ENCODE assay signal across 24 cellular contexts in the genomic region with DNA sequence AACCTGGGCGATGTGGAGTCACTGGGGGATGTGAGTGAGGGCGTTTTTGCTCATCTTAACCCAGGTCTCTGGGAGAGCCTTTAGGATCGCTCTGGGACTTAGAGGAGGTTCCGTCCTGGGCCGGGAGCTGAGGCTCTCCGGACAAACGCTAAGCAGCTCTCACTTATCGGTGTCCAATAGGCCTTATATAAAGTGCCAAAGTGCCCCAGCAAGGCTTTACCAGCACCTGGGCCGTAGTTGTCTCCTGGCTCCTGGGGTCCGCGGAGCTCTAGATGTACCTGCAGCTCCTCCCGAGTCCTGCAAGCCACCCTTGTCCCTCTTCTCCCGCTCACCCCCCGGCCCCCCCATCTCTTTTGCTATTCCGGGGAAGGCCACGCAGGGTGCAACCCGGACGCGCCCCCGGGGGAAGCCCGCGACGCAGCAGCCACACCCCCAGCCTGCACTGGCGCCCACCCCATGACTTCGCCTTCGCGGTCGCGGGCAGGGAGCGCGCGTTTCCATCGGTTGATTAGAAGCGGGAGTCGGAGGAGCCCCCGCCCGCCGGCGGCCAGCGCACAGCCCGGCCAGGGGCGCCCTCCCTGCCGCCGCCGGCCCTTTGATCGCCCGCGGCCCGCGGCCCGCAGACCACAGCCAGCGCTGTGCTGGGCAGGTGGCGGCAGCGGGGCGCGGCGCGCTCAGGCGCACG.
DNase-seq lines count a peak whose midpoint lies in the region; ATAC-seq and TF ChIP-seq lines count a peak whose summit lies in the region.
"Had no signal": no experiment of that assay in that cellular context is flagged by ENCODE, and none has a peak within 500 bp of the region (broad histone marks: within the 10 kb centered on the region; RNA-seq: fewer than 3 reads in every experiment).

No MANE protein-coding gene starts in this region.

- DNase-seq in cardiac muscle cell (ENCODE audit: low read depth in 1 of 2, low spot score in 1 of 2), result peak in 1 of 2 donors; percentile 62
- no peak for DNase-seq in Right ventricle myocardium superior
- DNase-seq in retina, result peak; percentile 50
- no peak for DNase-seq in NCI-H82 treated with DMSO at 0.1 percent for 48 hours (lab: John Stamatoyannopoulos, UW; ENCODE audit: unreplicated experiment)
- DNase-seq in medulla oblongata (ENCODE audit: extremely low spot score), result no peak
- no peak for DNase-seq in stimulated activated effector memory CD8-positive, alpha-beta T cell treated with anti-CD3 and anti-CD28 coated beads, Interleukin-12 subunit alpha, Interleukin-12 subunit beta, amount 100 ng/mL, for 72 hours (ENCODE audit: low spot score in 2 of 2)
- DNase-seq: activated CD8-positive, alpha-beta memory T cell treated with anti-CD3 and anti-CD28 coated beads for 24 hours; activated naive CD4-positive, alpha-beta T cell; activated T-cell treated with anti-CD3 and anti-CD28 coated beads, Interleukin-2, amount 50 U/mL, for 4 hours; C1 segment of cervical spinal cord; cortex of kidney; HCEC 1CT; hypothalamus; left colon; natural killer cell; NCI-H1436 treated with DMSO at 0.1 percent for 48 hours; NCI-H2171 treated with DMSO at 0.1 percent for 48 hours; NCI-H524 treated with DMSO at 0.1 percent for 48 hours; stimulated activated CD8-positive, alpha-beta memory T cell treated with anti-CD3 and anti-CD28 coated beads, Interleukin-4, amount 100 ng/mL, for 48 hours; SW 1271 had no signal

- no peaks in the 10 kb centered on the region for H3K4me1 ChIP-seq in cardiac muscle cell (ENCODE audit: low read depth)
- H3K4me1 ChIP-seq in ectodermal cell (ENCODE audit: control insufficient read depth, insufficient read depth, low read length), result peaks cover 5% of the 10 kb centered on the region
- H3K4me1 ChIP-seq in iPS-20b (ENCODE audit: insufficient read depth, low read length), result no peaks in the 10 kb centered on the region
- H3K4me1 ChIP-seq: A549 had no signal

- no peaks in the 10 kb centered on the region for H3K36me3 Mint-ChIP-seq in stimulated activated effector memory CD8-positive, alpha-beta T cell treated with anti-CD3 and anti-CD28 coated beads, Interleukin-12 subunit alpha, Interleukin-12 subunit beta, amount 100 ng/mL, for 72 hours

- WGBS in ectodermal cell, 2 experiments, result 6% methylated on average over 60 of the region's 60 CpGs

- H3K27ac ChIP-seq in cardiac muscle cell (no peak overlapping the region), ectodermal cell (ENCODE audit: insufficient read depth, low read depth, low read length, poor library complexity, severe bottlenecking) (no peak overlapping the region), iPS-20b (ENCODE audit: low read length) (no peak overlapping the region)
- H3K27ac ChIP-seq: A549 had no signal

- no peak for TF ChIP-seq CTCF in cardiac muscle cell (IDR thresholded peaks at IDR 0.05; ENCODE audit: low read depth, low read length)

- no peak overlapping the region for H3K4me3 Mint-ChIP-seq in stimulated activated effector memory CD8-positive, alpha-beta T cell treated with anti-CD3 and anti-CD28 coated beads, Interleukin-12 subunit alpha, Interleukin-12 subunit beta, amount 100 ng/mL, for 72 hours
- H3K4me3 Mint-ChIP-seq: activated T-cell treated with anti-CD3 and anti-CD28 coated beads, Interleukin-2, amount 50 U/mL, for 4 hours had no signal

- no peaks in the 10 kb centered on the region for H3K4me1 Mint-ChIP-seq in stimulated activated effector memory CD8-positive, alpha-beta T cell treated with anti-CD3 and anti-CD28 coated beads, Interleukin-12 subunit alpha, Interleukin-12 subunit beta, amount 100 ng/mL, for 72 hours
- H3K4me1 Mint-ChIP-seq: natural killer cell had no signal

- no peak overlapping the region for H3K27ac Mint-ChIP-seq in stimulated activated effector memory CD8-positive, alpha-beta T cell treated with anti-CD3 and anti-CD28 coated beads, Interleukin-12 subunit alpha, Interleukin-12 subunit beta, amount 100 ng/mL, for 72 hours
- H3K27ac Mint-ChIP-seq: natural killer cell had no signal

- H3K4me3 ChIP-seq in cardiac muscle cell (peak overlapping the region; percentile 10), ectodermal cell (ENCODE audit: insufficient read depth, low read depth, low read length) (peak overlapping the region; percentile 31), iPS-20b (ENCODE audit: low read length) (peak overlapping the region; percentile 63)
- H3K4me3 ChIP-seq: A549 had no signal

- H3K27me3 ChIP-seq in cardiac muscle cell (peaks cover 57% of the 10 kb centered on the region), ectodermal cell (ENCODE audit: control insufficient read depth, insufficient read depth, low read length, poor library complexity, severe bottlenecking) (peaks cover 47% of the 10 kb centered on the region), iPS-20b (ENCODE audit: insufficient read depth, low read length) (peaks cover 56% of the 10 kb centered on the region)

- H3K9ac ChIP-seq in iPS-20b (ENCODE audit: low read depth, low read length), result no peak overlapping the region

- H3K9me3 ChIP-seq in cardiac muscle cell (ENCODE audit: low read depth) (no peaks in the 10 kb centered on the region), ectodermal cell (ENCODE audit: control insufficient read depth, low read length) (no peaks in the 10 kb centered on the region), iPS-20b (ENCODE audit: insufficient read depth, low read depth, low read length) (peaks cover 11% of the 10 kb centered on the region; the same call in 1 of the 2 replicates)
- H3K9me3 ChIP-seq: A549 had no signal

- H3K36me3 ChIP-seq in cardiac muscle cell (no peaks in the 10 kb centered on the region), ectodermal cell (ENCODE audit: control insufficient read depth, insufficient read depth, low read length) (no peaks in the 10 kb centered on the region), iPS-20b (ENCODE audit: insufficient read depth, low read depth, low read length) (no peaks in the 10 kb centered on the region)

- no peak for ATAC-seq in Right ventricle myocardium superior (ENCODE audit: poor library complexity)
- no peak for ATAC-seq in stimulated activated effector memory CD8-positive, alpha-beta T cell treated with anti-CD3 and anti-CD28 coated beads, Interleukin-12 subunit alpha, Interleukin-12 subunit beta, amount 100 ng/mL, for 72 hours
- ATAC-seq: A549; activated CD4-positive, CD25-positive, alpha-beta regulatory T cell treated with anti-CD3 and anti-CD28 coated beads, Interleukin-2, amount 50 U/mL, for 24 hours; activated T-cell treated with anti-CD3 and anti-CD28 coated beads, Interleukin-2, amount 50 U/mL, for 4 hours; left colon had no signal

- H3K9me3 Mint-ChIP-seq in stimulated activated effector memory CD8-positive, alpha-beta T cell treated with anti-CD3 and anti-CD28 coated beads, Interleukin-12 subunit alpha, Interleukin-12 subunit beta, amount 100 ng/mL, for 72 hours, result peaks cover 2% of the 10 kb centered on the region
- H3K9me3 Mint-ChIP-seq: activated T-cell treated with anti-CD3 and anti-CD28 coated beads, Interleukin-2, amount 50 U/mL, for 4 hours; natural killer cell had no signal

- intact Hi-C loops in Right ventricle myocardium superior (cut with DNase I), result no loop called here

Comparison
In these comparisons a context has a peak if more than half of its experiments do, and no peak if none do; other contexts are left out.
1. H3K4me3 ChIP-seq: peak in every context shown above with its lines; median percentile 63 in iPS-20b; 31 in ectodermal cell; 10 in cardiac muscle cell.